7 cellular contexts compared by ENCODE assay signal in genomic region chr1:44785501-44786137, GRCh38. TPM values are rescaled to one million over a fixed set of nuclear protein-coding genes. Genes with fewer than 3 reads are reported as not detected.
DNase-seq lines count a peak whose midpoint lies in the region; ATAC-seq, FAIRE-seq and TF ChIP-seq lines count a peak whose summit lies in the region.

No MANE protein-coding gene starts in this region.

- ATAC-seq in stimulated activated naive B cell treated with anti-CD40 and anti-IgM and Interleukin-4, amounts not matched to agents 10 μg/mL and 1 μg/mL and 100 μg/mL, for 72 hours (replicated peaks): peak; percentile 2 to 10

- H3K27me3 ChIP-seq in keratinocyte (ENCODE audit: control insufficient read depth, extremely low read depth, insufficient read depth, low read length): no peaks in the 10 kb centered on the region

- H3K36me3 ChIP-seq in HEK293 (ENCODE audit: control insufficient read depth in 2 of 2, insufficient read depth in 1 of 2, low read length in 2 of 2) (peaks cover 5 to 16% of the 10 kb centered on the region in 2 experiments; a peak in 2 of 3 replicates), keratinocyte (ENCODE audit: control insufficient read depth in 2 of 2, extremely low read depth in 1 of 2, insufficient read depth in 2 of 2, low read length in 2 of 2) (peaks cover 0 to 9% of the 10 kb centered on the region in 2 experiments)

- peak overlapping the region; percentile 56 for H3K9ac ChIP-seq in keratinocyte (ENCODE audit: control insufficient read depth, extremely low read depth, insufficient read depth, low read length)

- H2AFZ ChIP-seq in keratinocyte (ENCODE audit: control insufficient read depth, low read length): peak overlapping the region; percentile 71

- H3K27ac ChIP-seq in HEK293 (ENCODE audit: extremely low read depth, low read depth, low read length) (no peak overlapping the region), keratinocyte (ENCODE audit: control insufficient read depth, insufficient read depth, low read length) (no peak overlapping the region)

- H3K4me3 ChIP-seq in HEK293 (ENCODE audit: low read depth, low read length) (peak overlapping the region; percentile 48; the same call in 1 of the 2 replicates), keratinocyte (ENCODE audit: control insufficient read depth in 2 of 3, extremely low read depth in 1 of 3, insufficient read depth in 2 of 3, low read depth in 1 of 3, low read length in 3 of 3) (peak overlapping the region in 2 of 3 experiments; percentile 36 to 40)

- H3K9me3 ChIP-seq in HEK293 (ENCODE audit: control insufficient read depth, insufficient read depth, low read depth, low read length) (no peaks in the 10 kb centered on the region), keratinocyte (ENCODE audit: control insufficient read depth, low read depth, low read length) (no peaks in the 10 kb centered on the region)

- H3K4me3 Mint-ChIP-seq in activated naive CD8-positive, alpha-beta T cell: peak overlapping the region; percentile 85
- peak overlapping the region; percentile 69 to 80 for H3K4me3 Mint-ChIP-seq in stimulated activated naive B cell treated with anti-CD40 and anti-IgM and Interleukin-4, amounts not matched to agents 10 μg/mL and 1 μg/mL and 100 μg/mL, for 72 hours

- DNase-seq in keratinocyte (ENCODE audit: low read depth, low spot score) (no peak), kidney glomerular epithelial cell (lab: John Stamatoyannopoulos, UW) (no peak), H54 (ENCODE audit: insufficient read length, low spot score) (no peak), SIG-M5 (lab: John Stamatoyannopoulos, UW) (no peak)
- no peak for DNase-seq in stimulated activated naive B cell treated with anti-CD40 and anti-IgM and Interleukin-4, amounts not matched to agents 10 μg/mL and 1 μg/mL and 100 μg/mL, for 72 hours

- H3K4me1 ChIP-seq in HEK293 (ENCODE audit: control insufficient read depth, insufficient read depth, low read length) (0 out of 2 replicates have a peak, but pooled peaks cover 2% of the 10 kb centered on the region), keratinocyte (ENCODE audit: control insufficient read depth, extremely low read depth, insufficient read depth, low read length) (peaks cover 19% of the 10 kb centered on the region)

- peak overlapping the region; percentile 87 for H3K27ac Mint-ChIP-seq in activated naive CD8-positive, alpha-beta T cell
- peak overlapping the region; percentile 89 for H3K27ac Mint-ChIP-seq in stimulated activated naive B cell treated with anti-CD40 and anti-IgM and Interleukin-4, amounts not matched to agents 10 μg/mL and 1 μg/mL and 100 μg/mL, for 72 hours

- H3K9me3 Mint-ChIP-seq in activated naive CD8-positive, alpha-beta T cell (ENCODE audit: low read depth): no peaks in the 10 kb centered on the region
- no peaks in the 10 kb centered on the region for H3K9me3 Mint-ChIP-seq in stimulated activated naive B cell treated with anti-CD40 and anti-IgM and Interleukin-4, amounts not matched to agents 10 μg/mL and 1 μg/mL and 100 μg/mL, for 72 hours

- peaks cover 2% of the 10 kb centered on the region for H3K9me1 ChIP-seq in keratinocyte (ENCODE audit: control insufficient read depth, extremely low read depth, insufficient read depth, low read length)

- H3K79me2 ChIP-seq in keratinocyte (ENCODE audit: control insufficient read depth, insufficient read depth, low read length): no peaks in the 10 kb centered on the region

- peaks cover 5% of the 10 kb centered on the region for H3K36me3 Mint-ChIP-seq in activated naive CD8-positive, alpha-beta T cell
- H3K36me3 Mint-ChIP-seq in stimulated activated naive B cell treated with anti-CD40 and anti-IgM and Interleukin-4, amounts not matched to agents 10 μg/mL and 1 μg/mL and 100 μg/mL, for 72 hours: peaks cover 17 to 21% of the 10 kb centered on the region in 2 donors

- dilution Hi-C loops in keratinocyte (cut with MboI; ENCODE audit: extremely low pct_ligation_motif_present, low sequenced_read_pairs): no loop called here

- CTCF ChIA-PET in HEK293 (lab: Yijun Ruan, JAX): interaction anchor here (0.7 to 1.6 kb wide), 8 partner anchors 9 to 507 kb away, joined by 3 to 13 read pairs (median 4); partner anchors contain the start of genes HECTD3 and UROD

- peaks cover 31% of the 10 kb centered on the region for H3K4me1 Mint-ChIP-seq in activated naive CD8-positive, alpha-beta T cell (ENCODE audit: low read depth)
- peaks cover 24 to 53% of the 10 kb centered on the region in 2 donors for H3K4me1 Mint-ChIP-seq in stimulated activated naive B cell treated with anti-CD40 and anti-IgM and Interleukin-4, amounts not matched to agents 10 μg/mL and 1 μg/mL and 100 μg/mL, for 72 hours

- no peak for TF ChIP-seq CTCF in HEK293 (tag by site-specific recombination; IDR thresholded peaks at IDR 0.05)
- TF ChIP-seq CTCF in keratinocyte (optimal IDR thresholded peaks at IDR 0.05 in 1 of 3, IDR thresholded peaks at IDR 0.05 in 1 of 3, conservative IDR thresholded peaks at IDR 0.05 in 1 of 3; ENCODE audit: extremely low read depth in 1 of 3, insufficient read depth in 2 of 3, low read length in 3 of 3): no peak

- peak overlapping the region; percentile 89 for H3K4me2 ChIP-seq in keratinocyte (ENCODE audit: control insufficient read depth, extremely low read depth, insufficient read depth, low read depth, low read length)

- POLR2A ChIA-PET in HEK293 (lab: Yijun Ruan, JAX): interaction anchor here (0.6 to 3.1 kb wide), 6 partner anchors 10 to 515 kb away, joined by 3 to 18 read pairs (median 4); partner anchors contain the start of genes PLK3 and RPS8

- H4K20me1 ChIP-seq in keratinocyte (ENCODE audit: control insufficient read depth, extremely low read depth, insufficient read depth, low read length): no peaks in the 10 kb centered on the region

- H3K27me3 Mint-ChIP-seq in activated naive CD8-positive, alpha-beta T cell: no peaks in the 10 kb centered on the region
- no peaks in the 10 kb centered on the region for H3K27me3 Mint-ChIP-seq in stimulated activated naive B cell treated with anti-CD40 and anti-IgM and Interleukin-4, amounts not matched to agents 10 μg/mL and 1 μg/mL and 100 μg/mL, for 72 hours

- TF ChIP-seq POLR2A in H54 (IDR thresholded peaks at IDR 0.05; ENCODE audit: low read depth, low read length): no peak

- FAIRE-seq in keratinocyte (lab: Jason Lieb, UNC) (no peak), H54 (lab: Jason Lieb, UNC) (no peak)

TF ChIP-seq in HEK293, 187 proteins besides CTCF, POLR2A, EP300 and RAD21 (continues in another document):
- no peak for TF ChIP-seq ZNF654 (tag by site-specific recombination; IDR thresholded peaks at IDR 0.05; ENCODE audit: low read depth)
- TF ChIP-seq REPIN1 (tag by site-specific recombination; IDR thresholded peaks at IDR 0.05; ENCODE audit: low read depth): no peak
- TF ChIP-seq KLF9 (tag by site-specific recombination; IDR thresholded peaks at IDR 0.05; ENCODE audit: low read depth): no peak
- no peak for TF ChIP-seq ZNF747 (tag by site-specific recombination; IDR thresholded peaks at IDR 0.05)
- TF ChIP-seq GLI2 (tag by site-specific recombination; IDR thresholded peaks at IDR 0.05; ENCODE audit: borderline replicate concordance, low read depth): no peak
- no peak for TF ChIP-seq HOXD13 (CRISPR knock-in tag; IDR thresholded peaks at IDR 0.05; ENCODE audit: borderline replicate concordance)
- no peak for TF ChIP-seq YY2 (tag by site-specific recombination; IDR thresholded peaks at IDR 0.05)

RNA-seq across cellular contexts. Expression of gene BEST4, which starts 2.4 kb away (rescaled TPM):
- polyA plus RNA-seq in keratinocyte: 0.07 to 0.14 TPM (median 0.13 TPM) in 3 replicates
- polyA plus RNA-seq in keratinocyte (2011; ENCODE audit: low read depth): 0.21 TPM
- polyA plus RNA-seq in keratinocyte (2011; cell fraction: cytosol; rRNA removed): 0.03 TPM in 1 of 2 replicates, not detected in the other
- polyA plus RNA-seq in keratinocyte (2011; cell fraction: nucleus; rRNA removed): 0.43 and 0.53 TPM in 2 replicates
- 0.14 TPM in 1 of 2 replicates, not detected in the other for polyA plus RNA-seq in keratinocyte (2012; ENCODE audit: low replicate concordance)
- 0.16 TPM in 1 of 3 replicates, not detected in the others for polyA minus RNA-seq in keratinocyte
- not detected for polyA minus RNA-seq in keratinocyte (2011; cell fraction: cytosol; rRNA and poly(A)+ RNA removed)
- polyA minus RNA-seq in keratinocyte (2011; cell fraction: nucleus; rRNA and poly(A)+ RNA removed): not detected in 2 replicates

RNA-seq across cellular contexts. Expression of gene RPS8, which starts 10.3 kb away (rescaled TPM):
- polyA plus RNA-seq in keratinocyte: 1,764 to 2,149 TPM (median 1,890 TPM) in 3 replicates
- polyA plus RNA-seq in keratinocyte (2011; ENCODE audit: low read depth): 1,489 TPM
- polyA plus RNA-seq in keratinocyte (2011; cell fraction: cytosol; rRNA removed): 1,963 and 2,381 TPM in 2 replicates
- polyA plus RNA-seq in keratinocyte (2011; cell fraction: nucleus; rRNA removed): 529 and 600 TPM in 2 replicates
- polyA plus RNA-seq in keratinocyte (2012; ENCODE audit: low replicate concordance): 2,173 and 2,970 TPM in 2 replicates
- polyA minus RNA-seq in keratinocyte: 237 to 673 TPM (median 537 TPM) in 3 replicates
- polyA minus RNA-seq in keratinocyte (2011; cell fraction: cytosol; rRNA and poly(A)+ RNA removed): 965 TPM
- 131 and 151 TPM in 2 replicates for polyA minus RNA-seq in keratinocyte (2011; cell fraction: nucleus; rRNA and poly(A)+ RNA removed)

RNA-seq across cellular contexts. Expression of gene PLK3, which starts 14.6 kb away (rescaled TPM):
- polyA plus RNA-seq in keratinocyte: 30.6 to 34.0 TPM (median 33.5 TPM) in 3 replicates
- polyA plus RNA-seq in keratinocyte (2011; ENCODE audit: low read depth): 38.6 TPM
- polyA plus RNA-seq in keratinocyte (2011; cell fraction: cytosol; rRNA removed): 23.9 and 32.6 TPM in 2 replicates
- 111 and 118 TPM in 2 replicates for polyA plus RNA-seq in keratinocyte (2011; cell fraction: nucleus; rRNA removed)
- polyA plus RNA-seq in keratinocyte (2012; ENCODE audit: low replicate concordance): 21.8 and 38.7 TPM in 2 replicates
- 30.0 to 41.4 TPM (median 39.0 TPM) in 3 replicates for polyA minus RNA-seq in keratinocyte
- 31.7 TPM for polyA minus RNA-seq in keratinocyte (2011; cell fraction: cytosol; rRNA and poly(A)+ RNA removed)
- polyA minus RNA-seq in keratinocyte (2011; cell fraction: nucleus; rRNA and poly(A)+ RNA removed): 46.9 and 49.6 TPM in 2 replicates

RNA-seq across cellular contexts. Expression of gene DYNLT4, which starts 21.5 kb away (rescaled TPM):
- polyA plus RNA-seq in keratinocyte: not detected in 3 replicates
- not detected for polyA plus RNA-seq in keratinocyte (2011; ENCODE audit: low read depth)
- polyA plus RNA-seq in keratinocyte (2011; cell fraction: cytosol; rRNA removed): not detected in 2 replicates
- polyA plus RNA-seq in keratinocyte (2011; cell fraction: nucleus; rRNA removed): not detected in 2 replicates
- polyA plus RNA-seq in keratinocyte (2012; ENCODE audit: low replicate concordance): 0.48 and 0.80 TPM in 2 replicates
- polyA minus RNA-seq in keratinocyte: not detected in 3 replicates
- not detected for polyA minus RNA-seq in keratinocyte (2011; cell fraction: cytosol; rRNA and poly(A)+ RNA removed)
- not detected in 2 replicates for polyA minus RNA-seq in keratinocyte (2011; cell fraction: nucleus; rRNA and poly(A)+ RNA removed)

RNA-seq across cellular contexts. Expression of gene BTBD19, which starts 22.7 kb away (rescaled TPM):
- 2.2 to 3.9 TPM (median 2.9 TPM) in 3 replicates for polyA plus RNA-seq in keratinocyte
- polyA plus RNA-seq in keratinocyte (2011; ENCODE audit: low read depth): 4.7 TPM
- 0.47 and 0.50 TPM in 2 replicates for polyA plus RNA-seq in keratinocyte (2011; cell fraction: cytosol; rRNA removed)
- 19.0 and 20.5 TPM in 2 replicates for polyA plus RNA-seq in keratinocyte (2011; cell fraction: nucleus; rRNA removed)
- polyA plus RNA-seq in keratinocyte (2012; ENCODE audit: low replicate concordance): 1.7 and 4.0 TPM in 2 replicates
- 1.1 to 2.5 TPM (median 2.2 TPM) in 3 replicates for polyA minus RNA-seq in keratinocyte
- not detected for polyA minus RNA-seq in keratinocyte (2011; cell fraction: cytosol; rRNA and poly(A)+ RNA removed)
- 5.1 and 5.5 TPM in 2 replicates for polyA minus RNA-seq in keratinocyte (2011; cell fraction: nucleus; rRNA and poly(A)+ RNA removed)
